In genomic region chr4:128825226-128825625, GRCh38 we compare ENCODE assay signal across 12 cellular contexts. TPM values are rescaled to one million over a fixed set of nuclear protein-coding genes. Genes with fewer than 3 reads are reported as not detected.
DNase-seq lines count a peak whose midpoint lies in the region; ATAC-seq, FAIRE-seq and TF ChIP-seq lines count a peak whose summit lies in the region.
"Had no signal": no experiment of that assay in that cellular context is flagged by ENCODE, and none has a peak within 500 bp of the region (broad histone marks: within the 10 kb centered on the region; RNA-seq: fewer than 3 reads in every experiment).

No MANE protein-coding gene starts in this region.

- no peaks in the 10 kb centered on the region for H3K9me2 ChIP-seq in OCI-LY1 (ENCODE audit: low read depth, low read length)

- H3K4me3 Mint-ChIP-seq in CD4-positive, alpha-beta memory T cell = peak overlapping the region in 2 of 8 donors; percentile 36 to 60
- H3K4me3 Mint-ChIP-seq: stimulated activated naive CD8-positive, alpha-beta T cell treated with anti-CD3 and anti-CD28 coated beads, Interleukin-15, Interleukin-2, amounts not matched to agents 100 ng/mL and 50 ng/mL, for 24 hours had no signal

- H3K4me3 ChIP-seq in CD4-positive, alpha-beta memory T cell (ENCODE audit: low read length in 2 of 2) = no peak overlapping the region
- H3K4me3 ChIP-seq in OCI-LY1 (ENCODE audit: low read depth, low read length, poor library complexity, severe bottlenecking) = no peak overlapping the region
- H3K4me3 ChIP-seq in neutrophil (ENCODE audit: low read depth in 1 of 2, low read length in 1 of 2) = no peak overlapping the region
- no peak overlapping the region for H3K4me3 ChIP-seq in kidney (ENCODE audit: low read length in 2 of 2)

- H3K27me3 Mint-ChIP-seq in CD4-positive, alpha-beta memory T cell = no peaks in the 10 kb centered on the region
- H3K27me3 Mint-ChIP-seq: stimulated activated naive CD8-positive, alpha-beta T cell treated with anti-CD3 and anti-CD28 coated beads, Interleukin-15, Interleukin-2, amounts not matched to agents 100 ng/mL and 50 ng/mL, for 24 hours had no signal

- peak overlapping the region; percentile 22; the same call in 1 of the 2 replicates for H3K4me2 ChIP-seq in OCI-LY1 (ENCODE audit: low read length)

- TF ChIP-seq POLR2A in GM12892 (IDR thresholded peaks at IDR 0.05; ENCODE audit: low read depth, low read length) = no peak

- peaks cover 48% of the 10 kb centered on the region for H3K4me1 ChIP-seq in CD4-positive, alpha-beta memory T cell (ENCODE audit: insufficient read depth, low read length)
- H3K4me1 ChIP-seq in OCI-LY1 (ENCODE audit: insufficient read depth, low read length, severe bottlenecking) = peaks cover 34% of the 10 kb centered on the region
- H3K4me1 ChIP-seq in neutrophil (ENCODE audit: control insufficient read depth in 1 of 2, insufficient read depth in 1 of 2, low read depth in 1 of 2, low read length in 1 of 2) = peaks cover 12 to 16% of the 10 kb centered on the region in 2 experiments
- H3K4me1 ChIP-seq in kidney (ENCODE audit: control insufficient read depth in 1 of 2, insufficient read depth in 1 of 2, low read depth in 1 of 2, low read length in 2 of 2) = peaks cover 17 to 20% of the 10 kb centered on the region in 2 donors

- H3K27me3 ChIP-seq in CD4-positive, alpha-beta memory T cell (ENCODE audit: insufficient read depth, low read length) = no peaks in the 10 kb centered on the region
- H3K27me3 ChIP-seq in OCI-LY1 (ENCODE audit: insufficient read depth, low read length) (no peaks in the 10 kb centered on the region), neutrophil (no peaks in the 10 kb centered on the region)

- H3K9me3 Mint-ChIP-seq in CD4-positive, alpha-beta memory T cell = peaks cover 0 to 7% (median 0%) of the 10 kb centered on the region in 8 donors
- H3K9me3 Mint-ChIP-seq: stimulated activated naive CD8-positive, alpha-beta T cell treated with anti-CD3 and anti-CD28 coated beads, Interleukin-15, Interleukin-2, amounts not matched to agents 100 ng/mL and 50 ng/mL, for 24 hours had no signal

- peaks cover 18% of the 10 kb centered on the region in 2 donors for H3K36me3 Mint-ChIP-seq in CD4-positive, alpha-beta memory T cell

- CTCF ChIA-PET in CD4-positive, alpha-beta memory T cell (lab: Charles Lee; ENCODE audit: partially characterized antibody) = interaction anchor here (1.5 kb wide), 1 partner anchor 39 kb away, joined by 3 read pairs; no protein-coding TSS in a partner anchor

- H3K4me1 Mint-ChIP-seq in CD4-positive, alpha-beta memory T cell = peaks cover 59 to 85% (median 69%) of the 10 kb centered on the region in 4 donors

- intact Hi-C loops in CD4-positive, alpha-beta memory T cell (cut with micrococcal nuclease) = no loop called here
- intact Hi-C loops in kidney (cut with DNase I) = no loop called here

- peak overlapping the region in 4 of 7 donors; percentile 19 to 67 (median 49) for H3K27ac Mint-ChIP-seq in CD4-positive, alpha-beta memory T cell

- no peak for TF ChIP-seq CTCF in OCI-LY1 (IDR thresholded peaks at IDR 0.05; ENCODE audit: low read length)
- TF ChIP-seq CTCF in neutrophil (IDR thresholded peaks at IDR 0.05) = no peak
- TF ChIP-seq CTCF in kidney (IDR thresholded peaks at IDR 0.05; ENCODE audit: borderline replicate concordance, extremely low read depth, insufficient read depth) = no peak

- H3K9ac ChIP-seq in OCI-LY1 (ENCODE audit: low read length) = no peak overlapping the region
- H3K9ac ChIP-seq in kidney (ENCODE audit: low read length in 2 of 2) = no peak overlapping the region

- FAIRE-seq in kidney (lab: Jason Lieb, UNC) (no peak), GM12892 (lab: Jason Lieb, UNC) (no peak)

- ATAC-seq in GM21619 (IDR thresholded peaks at IDR 0.05; ENCODE audit: unreplicated experiment) = no peak

- no peaks in the 10 kb centered on the region for H3K9me3 ChIP-seq in CD4-positive, alpha-beta memory T cell (ENCODE audit: control insufficient read depth in 1 of 2, low read length in 2 of 2)
- no peaks in the 10 kb centered on the region for H3K9me3 ChIP-seq in OCI-LY1 (ENCODE audit: low read length)
- H3K9me3 ChIP-seq in neutrophil = no peaks in the 10 kb centered on the region
- no peaks in the 10 kb centered on the region for H3K9me3 ChIP-seq in kidney (ENCODE audit: control insufficient read depth in 1 of 2, low read length in 2 of 2)

- no peak overlapping the region for H2AFZ ChIP-seq in OCI-LY1 (ENCODE audit: low read length)

- no peaks in the 10 kb centered on the region for H4K20me1 ChIP-seq in OCI-LY1 (ENCODE audit: insufficient read depth, low read length)

- H3F3A ChIP-seq in OCI-LY1 (ENCODE audit: insufficient read depth, low read length) = no peaks in the 10 kb centered on the region

- no peak for DNase-seq in CD4-positive, alpha-beta memory T cell
- DNase-seq in epithelial cell of prostate (ENCODE audit: low read depth, low spot score) (no peak), medulla oblongata (ENCODE audit: extremely low spot score) (no peak), kidney (no peak), GM12892 (ENCODE audit: insufficient read length) (no peak)
- DNase-seq: NCI-H1436, occipital lobe, SW 1271 had no signal

- peaks cover 4% of the 10 kb centered on the region for H3K36me3 ChIP-seq in CD4-positive, alpha-beta memory T cell (ENCODE audit: insufficient read depth, low read length)
- H3K36me3 ChIP-seq in OCI-LY1 (ENCODE audit: insufficient read depth, low read length) = peaks cover 21% of the 10 kb centered on the region
- H3K36me3 ChIP-seq in neutrophil = no peaks in the 10 kb centered on the region
- H3K36me3 ChIP-seq in kidney (ENCODE audit: control insufficient read depth in 1 of 2, insufficient read depth in 2 of 2, low read length in 2 of 2) = no peaks in the 10 kb centered on the region

- H3K27ac ChIP-seq in CD4-positive, alpha-beta memory T cell (ENCODE audit: low read depth, low read length) = no peak overlapping the region
- H3K27ac ChIP-seq in OCI-LY1 (ENCODE audit: low read depth, low read length, poor library complexity, severe bottlenecking) (peak overlapping the region; percentile 23), epithelial cell of prostate (peak overlapping the region; percentile 60), neutrophil (peak overlapping the region; percentile 58), kidney (ENCODE audit: low read depth in 2 of 2, low read length in 2 of 2) (no peak overlapping the region)

- H3K79me2 ChIP-seq in OCI-LY1 (ENCODE audit: insufficient read depth, low read length) = peaks cover 95% of the 10 kb centered on the region

- POLR2A ChIA-PET in CD4-positive, alpha-beta memory T cell (lab: Charles Lee; ENCODE audit: partially characterized antibody) = interaction anchor here (1.0 kb wide), 1 partner anchor 13 kb away, joined by 6 read pairs; no protein-coding TSS in a partner anchor

RNA-seq across cellular contexts. Expression of gene JADE1, which starts 15.7 kb away (rescaled TPM):
- total RNA-seq in CD4-positive, alpha-beta memory T cell = 10 to 100 TPM; 65.6 to 67.3 TPM
- polyA plus RNA-seq in CD4-positive, alpha-beta memory T cell = 10 to 100 TPM; 44.9 to 54.2 TPM
- total RNA-seq in kidney = 119 TPM
- 23.0 TPM for polyA plus RNA-seq in kidney (ENCODE audit: insufficient read depth, low read depth, low replicate concordance)
- polyA plus RNA-seq in GM12892 (2012; ENCODE audit: missing spikeins) = 10.5 TPM

Comparison
In these comparisons a context has a peak if more than half of its experiments do, and no peak if none do; other contexts are left out.
1. H3K27ac ChIP-seq: peak in OCI-LY1 (single experiment), epithelial cell of prostate (single experiment) and neutrophil (single experiment); none in CD4-positive, alpha-beta memory T cell (single experiment) and kidney (0 of 2).